ENCODE assay signal across 9 cellular contexts in the genomic region with DNA sequence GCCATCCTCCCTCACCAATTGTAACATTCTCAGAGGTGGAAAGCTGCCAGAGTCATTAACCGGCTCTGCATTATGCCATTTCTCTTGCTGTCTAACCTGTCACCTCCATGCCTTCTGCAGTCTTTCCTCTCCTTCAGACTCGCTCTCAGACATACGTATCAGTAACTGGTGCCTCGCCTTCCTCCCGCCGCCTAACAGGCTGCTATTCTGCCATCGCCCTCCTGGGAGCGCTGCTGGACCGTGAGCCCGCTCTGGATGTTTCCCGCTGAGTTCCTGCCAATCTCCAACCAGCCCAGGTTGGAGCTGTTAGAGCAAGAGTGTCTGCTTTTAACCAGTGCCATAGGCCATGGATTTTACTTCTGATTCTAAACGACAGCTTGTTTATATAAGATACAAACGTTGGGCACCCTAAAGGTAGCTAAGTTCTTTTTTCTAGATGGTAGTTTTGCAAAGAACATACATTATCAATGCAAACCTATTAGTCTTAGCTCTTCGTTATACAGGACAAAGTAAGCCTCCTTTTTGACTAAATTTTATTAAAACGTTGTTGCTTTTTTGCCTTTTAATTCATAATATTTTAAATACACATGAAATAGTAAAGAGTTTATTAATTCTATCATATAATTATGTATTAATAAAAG. TPM values are rescaled to one million over a fixed set of nuclear protein-coding genes. Genes with fewer than 3 reads are reported as not detected.
A peak's percentile ranks its signal among the peaks of the same experiment; 100 is the strongest.
DNase-seq lines count a peak whose midpoint lies in the region; ATAC-seq and TF ChIP-seq lines count a peak whose summit lies in the region.
"Had no signal": no experiment of that assay in that cellular context is flagged by ENCODE, and none has a peak within 500 bp of the region (broad histone marks: within the 10 kb centered on the region; RNA-seq: fewer than 3 reads in every experiment).

No MANE protein-coding gene starts in this region.

- peaks cover 12% of the 10 kb centered on the region for H3K27me3 Mint-ChIP-seq in Caco-2 (ENCODE audit: insufficient read depth, unreplicated experiment)
- peaks cover 15% of the 10 kb centered on the region for H3K27me3 Mint-ChIP-seq in activated T-helper 1 cell treated with anti-CD3 and anti-CD28 coated beads, Interleukin-12 subunit alpha, Interleukin-12 subunit beta, Interleukin-2, Interleukin-4 antibody, amounts not matched to agents 30 ng/mL and 10 ng/mL and 1 ng/mL, durations not matched to agents 14 hours and 24 hours and 36 hours (ENCODE audit: insufficient read depth)

- intact Hi-C loops in Caco-2 (cut with micrococcal nuclease; ENCODE audit: unreplicated experiment): loop anchor here (1.0 to 5.0 kb wide), 5 partner anchors 89 to 417 kb away; partner anchors contain the start of gene AGA
- intact Hi-C loops in activated T-helper 1 cell treated with anti-CD3 and anti-CD28 coated beads, Interleukin-12 subunit alpha, Interleukin-12 subunit beta, Interleukin-2, Interleukin-4 antibody, amounts not matched to agents 30 ng/mL and 10 ng/mL and 1 ng/mL, durations not matched to agents 14 hours and 24 hours and 36 hours (cut with micrococcal nuclease): loop anchor here (1.0 to 2.0 kb wide), 6 partner anchors 59 to 305 kb away; partner anchors contain the start of gene NEIL3
- intact Hi-C loops in testis (cut with DNase I; ENCODE audit: low total_unique reads): no loop called here

- DNase-seq in Caco-2 (peak; percentile 54 to 76), Peyer's patch (peak; percentile 17 to 80 (median 79)), fibroblast of the aortic adventitia (ENCODE audit: low read depth) (peak; percentile 72), non-pigmented ciliary epithelial cell (ENCODE audit: low read depth) (peak; percentile 20), testis (peak; percentile 80)
- DNase-seq in activated T-helper 1 cell treated with anti-CD3 and anti-CD28 coated beads, Interleukin-12 subunit alpha, Interleukin-12 subunit beta, Interleukin-2, Interleukin-4 antibody, amounts not matched to agents 30 ng/mL and 10 ng/mL and 1 ng/mL, durations not matched to agents 14 hours and 24 hours and 36 hours (ENCODE audit: low spot score): peak; percentile 66

- ATAC-seq in GM19468 (IDR thresholded peaks at IDR 0.05; ENCODE audit: extremely low read depth, unreplicated experiment): peak; percentile 88
- ATAC-seq in HG03521 (IDR thresholded peaks at IDR 0.05; ENCODE audit: unreplicated experiment): peak; percentile 84

- H3K9me3 ChIP-seq in Caco-2 (no peaks in the 10 kb centered on the region), Peyer's patch (no peaks in the 10 kb centered on the region), testis (no peaks in the 10 kb centered on the region)

- TF ChIP-seq CTCF in Caco-2 (IDR thresholded peaks at IDR 0.05; ENCODE audit: insufficient read depth in 1 of 2, low read depth in 1 of 2, low read length in 1 of 2, severe bottlenecking in 1 of 2, unreplicated experiment in 1 of 2) (peak; percentile 82 to 94), Peyer's patch (IDR thresholded peaks at IDR 0.05) (peak in 5 of 6 experiments; percentile 29 to 91 (median 85)), fibroblast of the aortic adventitia (IDR thresholded peaks at IDR 0.05; ENCODE audit: insufficient read depth, low read length) (peak; percentile 98), testis (IDR thresholded peaks at IDR 0.05) (peak; percentile 42 to 70 (median 54))

- no peaks in the 10 kb centered on the region for H3K27me3 ChIP-seq in Caco-2 (replicated peaks; ENCODE audit: control insufficient read depth, insufficient read depth, low read length)
- H3K27me3 ChIP-seq in Peyer's patch: no peaks in the 10 kb centered on the region
- H3K27me3 ChIP-seq in testis: no peaks in the 10 kb centered on the region

- H3K4me1 ChIP-seq in Caco-2: no peaks in the 10 kb centered on the region
- H3K4me1 ChIP-seq in Peyer's patch: no peaks in the 10 kb centered on the region
- H3K4me1 ChIP-seq in testis: no peaks in the 10 kb centered on the region

- TF ChIP-seq POLR2A in Peyer's patch (IDR thresholded peaks at IDR 0.05) (no peak), testis (IDR thresholded peaks at IDR 0.05) (no peak)

- no TSS peak for BruUV-seq in Caco-2 (replicated peaks; lab: Mats Ljungman, UMichigan)

- H3K27ac ChIP-seq in Peyer's patch (no peak overlapping the region), testis (no peak overlapping the region)

- H3K4me3 ChIP-seq in Caco-2 (ENCODE audit: low read depth, low read length): no peak overlapping the region
- H3K4me3 ChIP-seq in Peyer's patch: no peak overlapping the region
- H3K4me3 ChIP-seq in fibroblast of the aortic adventitia (ENCODE audit: low read depth, low read length): no peak overlapping the region
- no peak overlapping the region for H3K4me3 ChIP-seq in testis

- no peak overlapping the region for H3K4me3 Mint-ChIP-seq in Caco-2 (ENCODE audit: unreplicated experiment)
- no peak overlapping the region for H3K4me3 Mint-ChIP-seq in activated T-helper 1 cell treated with anti-CD3 and anti-CD28 coated beads, Interleukin-12 subunit alpha, Interleukin-12 subunit beta, Interleukin-2, Interleukin-4 antibody, amounts not matched to agents 30 ng/mL and 10 ng/mL and 1 ng/mL, durations not matched to agents 14 hours and 24 hours and 36 hours
- H3K4me3 Mint-ChIP-seq: T-helper 1 cell treated with Interleukin-12 subunit alpha and Interleukin-12 subunit beta and Interleukin-4 antibody, amounts not matched to agents 30 μg/mL and 1 μg/mL, for 36 hours had no signal

- H3K9me3 Mint-ChIP-seq in Caco-2 (ENCODE audit: unreplicated experiment): no peaks in the 10 kb centered on the region
- H3K9me3 Mint-ChIP-seq in activated T-helper 1 cell treated with anti-CD3 and anti-CD28 coated beads, Interleukin-12 subunit alpha, Interleukin-12 subunit beta, Interleukin-2, Interleukin-4 antibody, amounts not matched to agents 30 ng/mL and 10 ng/mL and 1 ng/mL, durations not matched to agents 14 hours and 24 hours and 36 hours: no peaks in the 10 kb centered on the region
- H3K9me3 Mint-ChIP-seq: T-helper 1 cell treated with Interleukin-12 subunit alpha and Interleukin-12 subunit beta and Interleukin-4 antibody, amounts not matched to agents 30 μg/mL and 1 μg/mL, for 36 hours had no signal

- POLR2A ChIA-PET in Caco-2 (lab: Charles Lee): interaction anchor here (0.6 kb wide), 1 partner anchor 62 kb away, joined by 3 read pairs; no protein-coding TSS in a partner anchor

- no peak overlapping the region for H3K27ac Mint-ChIP-seq in Caco-2 (ENCODE audit: unreplicated experiment)
- H3K27ac Mint-ChIP-seq in activated T-helper 1 cell treated with anti-CD3 and anti-CD28 coated beads, Interleukin-12 subunit alpha, Interleukin-12 subunit beta, Interleukin-2, Interleukin-4 antibody, amounts not matched to agents 30 ng/mL and 10 ng/mL and 1 ng/mL, durations not matched to agents 14 hours and 24 hours and 36 hours: no peak overlapping the region
- H3K27ac Mint-ChIP-seq: T-helper 1 cell treated with Interleukin-12 subunit alpha and Interleukin-12 subunit beta and Interleukin-4 antibody, amounts not matched to agents 30 μg/mL and 1 μg/mL, for 36 hours had no signal

- H3K36me3 Mint-ChIP-seq in Caco-2 (ENCODE audit: insufficient read depth, unreplicated experiment): no peaks in the 10 kb centered on the region
- H3K36me3 Mint-ChIP-seq in activated T-helper 1 cell treated with anti-CD3 and anti-CD28 coated beads, Interleukin-12 subunit alpha, Interleukin-12 subunit beta, Interleukin-2, Interleukin-4 antibody, amounts not matched to agents 30 ng/mL and 10 ng/mL and 1 ng/mL, durations not matched to agents 14 hours and 24 hours and 36 hours (ENCODE audit: low read depth): no peaks in the 10 kb centered on the region

- H3K4me1 Mint-ChIP-seq in Caco-2 (ENCODE audit: low read depth, unreplicated experiment): no peaks in the 10 kb centered on the region
- peaks cover 15% of the 10 kb centered on the region for H3K4me1 Mint-ChIP-seq in activated T-helper 1 cell treated with anti-CD3 and anti-CD28 coated beads, Interleukin-12 subunit alpha, Interleukin-12 subunit beta, Interleukin-2, Interleukin-4 antibody, amounts not matched to agents 30 ng/mL and 10 ng/mL and 1 ng/mL, durations not matched to agents 14 hours and 24 hours and 36 hours (ENCODE audit: low read depth)

- CTCF ChIA-PET in Caco-2 (lab: Charles Lee): interaction anchor here (0.5 to 1.2 kb wide), 3 partner anchors 60 to 89 kb away, joined by 3 to 19 read pairs (median 3); partner anchors contain the start of gene NEIL3

- 13 to 14% methylated on average over 15 of the region's 15 CpGs for WGBS in testis, 2 donors

- H3K36me3 ChIP-seq in Caco-2 (ENCODE audit: control insufficient read depth, insufficient read depth, low read length) (no peaks in the 10 kb centered on the region), Peyer's patch (no peaks in the 10 kb centered on the region), testis (ENCODE audit: low read depth, missing control alignments) (no peaks in the 10 kb centered on the region)

RNA-seq across cellular contexts. Expression of gene NEIL3, which starts 59.5 kb away (rescaled TPM):
- total RNA-seq in Caco-2 (2022) (8.0 and 8.5 TPM in 2 replicates), Peyer's patch (1 to 10 TPM in 2 of 4 donors, under 1 TPM in 2; 0.76 to 2.5 (median 1.3) TPM), fibroblast of the aortic adventitia (ENCODE audit: low replicate concordance) (3.7 and 20.8 TPM in 2 replicates), testis (1 to 10 TPM; 2.0 TPM)
- total RNA-seq in activated T-helper 1 cell treated with anti-CD3 and anti-CD28 coated beads, Interleukin-12 subunit alpha, Interleukin-12 subunit beta, Interleukin-2, Interleukin-4 antibody, amounts not matched to agents 30 ng/mL and 10 ng/mL and 1 ng/mL, durations not matched to agents 14 hours and 24 hours and 36 hours: 12.9 and 13.6 TPM in 2 replicates
- polyA plus RNA-seq in testis (ENCODE audit: insufficient read depth, low read depth, low replicate concordance): 2.7 TPM

Comparison
In these comparisons a context has a peak if more than half of its experiments do, and no peak if none do; other contexts are left out.
1. DNase-seq: peak in every context shown above with its lines; median percentile 80 in testis; 79 in Peyer's patch; 72 in fibroblast of the aortic adventitia; 66 in activated T-helper 1 cell treated with anti-CD3 and anti-CD28 coated beads, Interleukin-12 subunit alpha, Interleukin-12 subunit beta, Interleukin-2, Interleukin-4 antibody, amounts not matched to agents 30 ng/mL and 10 ng/mL and 1 ng/mL, durations not matched to agents 14 hours and 24 hours and 36 hours; 65 in Caco-2; 20 in non-pigmented ciliary epithelial cell.